ENCODE assay signal across 26 cellular contexts in genomic region chr1:85284202-85284601, GRCh38.
"Had no signal": no experiment of that assay in that cellular context is flagged by ENCODE, and none has a peak within 500 bp of the region (broad histone marks: within the 10 kb centered on the region; RNA-seq: fewer than 3 reads in every experiment).

No MANE protein-coding gene starts in this region.

- H3K4me1 ChIP-seq: parathyroid adenoma, psoas muscle, sigmoid colon, testis, uterus had no signal

- H2AFZ ChIP-seq: parathyroid adenoma had no signal

- DNase-seq: naive B cell; naive thymus-derived CD8-positive, alpha-beta T cell; nephron progenitor cell; occipital lobe; sigmoid colon; stimulated activated CD4-positive, alpha-beta T cell treated with anti-CD3 and anti-CD28 coated beads, Interleukin-15, amount 100 ng/mL, for 24 hours; stimulated activated CD4-positive, alpha-beta T cell treated with anti-CD3 and anti-CD28 coated beads, Interleukin-2, amount 100 ng/mL, for 24 hours; stimulated activated CD4-positive, alpha-beta T cell treated with anti-CD3 and anti-CD28 coated beads, Interleukin-2, amount 100 ng/mL, for 48 hours; stimulated activated CD4-positive, alpha-beta T cell treated with anti-CD3 and anti-CD28 coated beads, Interleukin-4, amount 100 ng/mL, for 24 hours; stimulated activated naive B cell treated with anti-CD40 and anti-IgM and Interleukin-4, amounts not matched to agents 10 μg/mL and 1 μg/mL and 100 μg/mL, for 72 hours; testis; tibial artery; uterus had no signal

- H3K4me3 ChIP-seq: ovary, psoas muscle, sigmoid colon, suprapubic skin, testis, tibial artery, transverse colon, upper lobe of right lung, uterus had no signal

- H3K27ac Mint-ChIP-seq: naive B cell; naive thymus-derived CD8-positive, alpha-beta T cell; natural killer cell treated with Interleukin-12 subunit alpha and Interleukin-12 subunit beta and Interleukin-15 and Interleukin-18, amount 100 ng/mL, for 72 hours; nephron progenitor cell; progenitor cell of endocrine pancreas; stimulated activated effector memory CD8-positive, alpha-beta T cell treated with anti-CD3 and anti-CD28 coated beads, Interleukin-12 subunit alpha, Interleukin-12 subunit beta, amount 100 ng/mL, for 72 hours; stimulated activated naive B cell treated with anti-CD40 and anti-IgM and Interleukin-4, amounts not matched to agents 10 μg/mL and 1 μg/mL and 100 μg/mL, for 72 hours; stimulated activated naive CD8-positive, alpha-beta T cell treated with anti-CD3 and anti-CD28 coated beads, Interleukin-15, Interleukin-2, amounts not matched to agents 100 ng/mL and 50 ng/mL, for 24 hours; type B pancreatic cell had no signal

- H3K4me3 Mint-ChIP-seq: naive B cell; naive thymus-derived CD8-positive, alpha-beta T cell; natural killer cell treated with Interleukin-12 subunit alpha and Interleukin-12 subunit beta and Interleukin-15 and Interleukin-18, amount 100 ng/mL, for 72 hours; nephron progenitor cell; neural crest cell; stimulated activated effector memory CD8-positive, alpha-beta T cell treated with anti-CD3 and anti-CD28 coated beads, Interleukin-12 subunit alpha, Interleukin-12 subunit beta, amount 100 ng/mL, for 72 hours; stimulated activated naive B cell treated with anti-CD40 and anti-IgM and Interleukin-4, amounts not matched to agents 10 μg/mL and 1 μg/mL and 100 μg/mL, for 72 hours; stimulated activated naive CD8-positive, alpha-beta T cell treated with anti-CD3 and anti-CD28 coated beads, Interleukin-15, Interleukin-2, amounts not matched to agents 100 ng/mL and 50 ng/mL, for 24 hours; type B pancreatic cell had no signal

- H3K9me3 Mint-ChIP-seq: naive B cell; naive thymus-derived CD8-positive, alpha-beta T cell; natural killer cell treated with Interleukin-12 subunit alpha and Interleukin-12 subunit beta and Interleukin-15 and Interleukin-18, amount 100 ng/mL, for 72 hours; nephron progenitor cell; neural crest cell; stimulated activated effector memory CD8-positive, alpha-beta T cell treated with anti-CD3 and anti-CD28 coated beads, Interleukin-12 subunit alpha, Interleukin-12 subunit beta, amount 100 ng/mL, for 72 hours; stimulated activated naive B cell treated with anti-CD40 and anti-IgM and Interleukin-4, amounts not matched to agents 10 μg/mL and 1 μg/mL and 100 μg/mL, for 72 hours; stimulated activated naive CD8-positive, alpha-beta T cell treated with anti-CD3 and anti-CD28 coated beads, Interleukin-15, Interleukin-2, amounts not matched to agents 100 ng/mL and 50 ng/mL, for 24 hours; type B pancreatic cell had no signal

- ATAC-seq: naive thymus-derived CD8-positive, alpha-beta T cell; natural killer cell treated with Interleukin-12 subunit alpha and Interleukin-12 subunit beta and Interleukin-15 and Interleukin-18, amount 100 ng/mL, for 72 hours; stimulated activated effector memory CD8-positive, alpha-beta T cell treated with anti-CD3 and anti-CD28 coated beads, Interleukin-12 subunit alpha, Interleukin-12 subunit beta, amount 100 ng/mL, for 72 hours; stimulated activated naive B cell treated with anti-CD40 and anti-IgM and Interleukin-4, amounts not matched to agents 10 μg/mL and 1 μg/mL and 100 μg/mL, for 72 hours had no signal

- H3K36me3 ChIP-seq: ovary, sigmoid colon, suprapubic skin, tibial artery, transverse colon, upper lobe of right lung, uterus had no signal

- H3K9ac ChIP-seq: parathyroid adenoma had no signal

- H3K79me2 ChIP-seq: parathyroid adenoma had no signal

- H3K27me3 ChIP-seq: ovary, sigmoid colon, suprapubic skin, testis, tibial artery, transverse colon, upper lobe of right lung, uterus had no signal

- H3K9me3 ChIP-seq: ovary, psoas muscle, sigmoid colon, suprapubic skin, testis, tibial artery, transverse colon, upper lobe of right lung, uterus had no signal

- H3K4me1 Mint-ChIP-seq: neural crest cell had no signal

- H3K27me3 Mint-ChIP-seq: naive B cell; naive thymus-derived CD8-positive, alpha-beta T cell; progenitor cell of endocrine pancreas; stimulated activated naive B cell treated with anti-CD40 and anti-IgM and Interleukin-4, amounts not matched to agents 10 μg/mL and 1 μg/mL and 100 μg/mL, for 72 hours had no signal

- H3K27ac ChIP-seq: ovary, parathyroid adenoma, psoas muscle, sigmoid colon, suprapubic skin, testis, tibial artery, transverse colon, upper lobe of right lung, uterus had no signal

- FAIRE-seq: small intestine had no signal
